ENCODE assay signal across 23 cellular contexts in genomic region chr1:213186168-213186567, GRCh38.
"Had no signal": no experiment of that assay in that cellular context is flagged by ENCODE, and none has a peak within 500 bp of the region (broad histone marks: within the 10 kb centered on the region; RNA-seq: fewer than 3 reads in every experiment).

No MANE protein-coding gene starts in this region.

- DNase-seq: activated B cell treated with CpG ODN at 0.5 μM for 24 hours; activated CD4-positive, alpha-beta T cell treated with anti-CD3 and anti-CD28 coated beads for 1 hour; activated CD4-positive, alpha-beta T cell treated with anti-CD3 and anti-CD28 coated beads, Interleukin-2, amount 10 ng/mL, durations not matched to agents 24 days and 14 days; activated CD4-positive, alpha-beta T cell treated with anti-CD3 and anti-CD28 coated beads, Interleukin-2, amount 50 U/mL, for 48 hours; activated CD8-positive, alpha-beta memory T cell treated with anti-CD3 and anti-CD28 coated beads, Interleukin-2, amount 10 ng/mL, durations not matched to agents 7 days and 5 days; activated effector memory CD4-positive, alpha-beta T cell treated with Interleukin-2 at 50 U/mL for 16 hours; activated naive CD4-positive, alpha-beta T cell; activated T-cell treated with anti-CD3 and anti-CD28 coated beads, Interleukin-2, amount 50 U/mL, for 24 hours; amniotic stem cell; MV-4-11; NCI-H1105; NCI-H1436; NCI-H1694 treated with DMSO at 0.1 percent for 48 hours; NCI-H2029 treated with DMSO at 0.1 percent for 48 hours; NCI-H345; NCI-H510A; NCI-H526 treated with DMSO at 0.1 percent for 48 hours; NCI-H82; PC-9; SHP77 treated with DMSO at 0.1 percent for 48 hours; T-helper 17 cell; T-helper 9 cell had no signal

- H3K27ac ChIP-seq: ascending aorta, PC-9 had no signal

- H3K4me2 ChIP-seq: PC-9 had no signal

- ATAC-seq: activated CD8-positive, alpha-beta memory T cell treated with anti-CD3 and anti-CD28 coated beads, Interleukin-2, amount 10 ng/mL, durations not matched to agents 7 days and 5 days; T-helper 17 cell had no signal

- H2AFZ ChIP-seq: PC-9 had no signal

- H3K4me1 ChIP-seq: ascending aorta had no signal

- H3K4me3 ChIP-seq: ascending aorta, PC-9 had no signal

- H3K27me3 ChIP-seq: ascending aorta had no signal
